In genomic region chr3:130093741-130094391, GRCh38 we compare ENCODE assay signal across 10 cellular contexts. TPM values are rescaled to one million over a fixed set of nuclear protein-coding genes. Genes with fewer than 3 reads are reported as not detected.
DNase-seq lines count a peak whose midpoint lies in the region; ATAC-seq and TF ChIP-seq lines count a peak whose summit lies in the region.
"Had no signal": no experiment of that assay in that cellular context is flagged by ENCODE, and none has a peak within 500 bp of the region (broad histone marks: within the 10 kb centered on the region; RNA-seq: fewer than 3 reads in every experiment).

No MANE protein-coding gene starts in this region.

- H3K9me3 Mint-ChIP-seq in CD14-positive monocyte (no peaks in the 10 kb centered on the region), osteocyte (ENCODE audit: unreplicated experiment) (no peaks in the 10 kb centered on the region)

- no peak for TF ChIP-seq CTCF in CD14-positive monocyte (IDR thresholded peaks at IDR 0.05)
- no peak for TF ChIP-seq CTCF in osteocyte (IDR thresholded peaks at IDR 0.05)

- H3K4me3 Mint-ChIP-seq in CD14-positive monocyte (peak overlapping the region; percentile 59 to 81), osteocyte (ENCODE audit: unreplicated experiment) (no peak overlapping the region)

- H3K27ac Mint-ChIP-seq in CD14-positive monocyte (peak overlapping the region in 6 of 7 donors; percentile 19 to 78 (median 70)), osteocyte (ENCODE audit: unreplicated experiment) (no peak overlapping the region)

- intact Hi-C loops in CD14-positive monocyte (cut with micrococcal nuclease): no loop called here

- H3K27me3 Mint-ChIP-seq in CD14-positive monocyte (ENCODE audit: low read depth in 3 of 3) (peaks cover 0 to 2% (median 1%) of the 10 kb centered on the region in 3 donors), osteocyte (ENCODE audit: unreplicated experiment) (no peaks in the 10 kb centered on the region)

- H3K36me3 Mint-ChIP-seq in CD14-positive monocyte: peaks cover 0 to 3% of the 10 kb centered on the region in 2 donors
- H3K36me3 Mint-ChIP-seq in osteocyte (ENCODE audit: unreplicated experiment): no peaks in the 10 kb centered on the region

- peaks cover 27% of the 10 kb centered on the region for H3K4me1 Mint-ChIP-seq in CD14-positive monocyte
- H3K4me1 Mint-ChIP-seq in osteocyte (ENCODE audit: unreplicated experiment): peaks cover 3% of the 10 kb centered on the region

- ATAC-seq in GM19467 (IDR thresholded peaks at IDR 0.05; ENCODE audit: unreplicated experiment) (peak; percentile 71), GM19455 (IDR thresholded peaks at IDR 0.05; ENCODE audit: unreplicated experiment) (no peak)

- TF ChIP-seq POLR2A in erythroblast (IDR thresholded peaks at IDR 0.05; ENCODE audit: low read length): no peak

- DNase-seq in CD14-positive monocyte (ENCODE audit: low spot score) (peak; percentile 71), RPMI8226 (peak; percentile 84), erythroblast (lab: John Stamatoyannopoulos, UW) (peak; percentile 26 to 53), NCI-H2227 (lab: John Stamatoyannopoulos, UW; ENCODE audit: unreplicated experiment) (no peak), NCI-H2029 (lab: John Stamatoyannopoulos, UW) (no peak), osteocyte (ENCODE audit: extremely low spot score, unreplicated experiment) (no peak)

RNA-seq across cellular contexts. Expression of gene ALG1L2, which starts 12.2 kb away (rescaled TPM):
- polyA plus RNA-seq in CD14-positive monocyte: not detected
- total RNA-seq in osteocyte: 2.1 and 2.4 TPM in 2 replicates
- polyA plus RNA-seq: adipose tissue, keratinocyte had no signal

Comparison
In these comparisons a context has a peak if more than half of its experiments do, and no peak if none do; other contexts are left out.
1. DNase-seq: peak in CD14-positive monocyte (single experiment), RPMI8226 (single experiment) and erythroblast (2 of 2); none in NCI-H2227 (single experiment), NCI-H2029 (single experiment) and osteocyte (single experiment).